In genomic region chr2:96254592-96254991, GRCh38 we compare ENCODE assay signal across 22 cellular contexts. TPM values are rescaled to one million over a fixed set of nuclear protein-coding genes. Genes with fewer than 3 reads are reported as not detected.
DNase-seq lines count a peak whose midpoint lies in the region; ATAC-seq and TF ChIP-seq lines count a peak whose summit lies in the region.
"Had no signal": no experiment of that assay in that cellular context is flagged by ENCODE, and none has a peak within 500 bp of the region (broad histone marks: within the 10 kb centered on the region; RNA-seq: fewer than 3 reads in every experiment).

No MANE protein-coding gene starts in this region.

- H3K4me1 ChIP-seq in BLaER1 treated with 17β-estradiol and CSF1 and Interleukin-3, amounts not matched to agents 10 nM and 100 nM = peaks cover 52 to 88% (median 72%) of the 10 kb centered on the region in 10 experiments
- H3K4me1 ChIP-seq in left ventricle myocardium inferior (peaks cover 100% of the 10 kb centered on the region), psoas muscle (peaks cover 97% of the 10 kb centered on the region)

- H3K9ac ChIP-seq in BLaER1 treated with 17β-estradiol and CSF1 and Interleukin-3, amounts not matched to agents 10 nM and 100 nM = peak overlapping the region in 8 of 11 experiments; percentile 6 to 46 (median 24); a peak in 8 of 22 replicates

- no peak overlapping the region for H3K4me3 ChIP-seq in BLaER1 treated with 17β-estradiol and CSF1 and Interleukin-3, amounts not matched to agents 10 nM and 100 nM
- H3K4me3 ChIP-seq in left ventricle myocardium inferior = peak overlapping the region; percentile 7
- no peak overlapping the region for H3K4me3 ChIP-seq in psoas muscle
- H3K4me3 ChIP-seq: ascending aorta, K562, tibial nerve had no signal

- DNase-seq in UCSD-AML1 (lab: John Stamatoyannopoulos, UW; ENCODE audit: unreplicated experiment) (peak; percentile 35), left ventricle myocardium inferior (peak; percentile 40), psoas muscle (peak in 1 of 2 donors; percentile 69), omental fat pad (ENCODE audit: low spot score) (no peak), islet precursor cell (no peak), GM19238 (ENCODE audit: insufficient read length, low spot score) (no peak)
- DNase-seq: activated CD4-positive, alpha-beta T cell treated with anti-CD3 and anti-CD28 coated beads, Interleukin-2, amount 50 U/mL, for 1 hour; activated CD8-positive, alpha-beta memory T cell treated with anti-CD3 and anti-CD28 coated beads, Interleukin-2, amount 50 U/mL, for 4 hours; cerebellar nuclear complex; DND-41; effector memory CD8-positive, alpha-beta T cell; NCI-H1694 treated with DMSO at 0.1 percent for 48 hours; NCI-H82; SIG-M5; stimulated activated CD4-positive, alpha-beta T cell treated with anti-CD3 and anti-CD28 coated beads, Interleukin-1b, Interleukin-23, amount 100 ng/mL, for 48 hours; stimulated activated naive CD8-positive, alpha-beta T cell treated with anti-CD3 and anti-CD28 coated beads, Interleukin-15, Interleukin-2, amounts not matched to agents 100 U/mL and 50 U/mL, for 24 hours; T-helper 1 cell had no signal

- 56 to 67% (median 62%) methylated on average over 11 of the region's 11 CpGs for WGBS in psoas muscle, 3 donors

- no peaks in the 10 kb centered on the region for H3K9me3 ChIP-seq in BLaER1 treated with 17β-estradiol and CSF1 and Interleukin-3, amounts not matched to agents 10 nM and 100 nM (replicated peaks in 1 of 11)
- H3K9me3 ChIP-seq in left ventricle myocardium inferior (replicated peaks) (no peaks in the 10 kb centered on the region), psoas muscle (no peaks in the 10 kb centered on the region)
- H3K9me3 ChIP-seq: ascending aorta, tibial nerve had no signal

- peak overlapping the region in 6 of 11 experiments; percentile 12 to 50 (median 33); a peak in 10 of 22 replicates for H3K27ac ChIP-seq in BLaER1 treated with 17β-estradiol and CSF1 and Interleukin-3, amounts not matched to agents 10 nM and 100 nM
- H3K27ac ChIP-seq in left ventricle myocardium inferior (replicated peaks) (peak overlapping the region; percentile 96), psoas muscle (peak overlapping the region; percentile 97)

- no peak for ATAC-seq in psoas muscle
- no peak for ATAC-seq in omental fat pad (ENCODE audit: low FRiP score)
- no peak for ATAC-seq in SK-N-SH treated with all-trans-retinoic acid at 6 μM for 48 hours
- ATAC-seq: effector memory CD8-positive, alpha-beta T cell; K562; stimulated activated naive CD8-positive, alpha-beta T cell treated with anti-CD3 and anti-CD28 coated beads, Interleukin-15, Interleukin-2, amounts not matched to agents 100 U/mL and 50 U/mL, for 24 hours had no signal

- TF ChIP-seq CTCF in left ventricle myocardium inferior (IDR thresholded peaks at IDR 0.05; ENCODE audit: borderline replicate concordance) (no peak), psoas muscle (IDR thresholded peaks at IDR 0.05) (no peak), omental fat pad (IDR thresholded peaks at IDR 0.05) (no peak)

- peak overlapping the region in 7 of 11 experiments; percentile 7 to 95 (median 88); a peak in 13 of 22 replicates for H3K4me2 ChIP-seq in BLaER1 treated with 17β-estradiol and CSF1 and Interleukin-3, amounts not matched to agents 10 nM and 100 nM

- H3K36me3 ChIP-seq in BLaER1 treated with 17β-estradiol and CSF1 and Interleukin-3, amounts not matched to agents 10 nM and 100 nM = peaks cover 75 to 87% (median 82%) of the 10 kb centered on the region in 11 experiments
- H3K36me3 ChIP-seq in left ventricle myocardium inferior (peaks cover 57% of the 10 kb centered on the region), psoas muscle (ENCODE audit: insufficient read depth in 1 of 2, low read depth in 1 of 2) (peaks cover 6 to 46% of the 10 kb centered on the region in 2 donors)

- H3K27me3 ChIP-seq in BLaER1 treated with 17β-estradiol and CSF1 and Interleukin-3, amounts not matched to agents 10 nM and 100 nM = no peaks in the 10 kb centered on the region
- H3K27me3 ChIP-seq in left ventricle myocardium inferior (ENCODE audit: low read depth) (no peaks in the 10 kb centered on the region), psoas muscle (ENCODE audit: insufficient read depth in 3 of 3, low read length in 2 of 3) (no peaks in the 10 kb centered on the region)
- H3K27me3 ChIP-seq: ascending aorta, tibial nerve had no signal

- peaks cover 0 to 58% (median 14%) of the 10 kb centered on the region in 11 experiments; a peak in 13 of 22 replicates for H4K20me1 ChIP-seq in BLaER1 treated with 17β-estradiol and CSF1 and Interleukin-3, amounts not matched to agents 10 nM and 100 nM

- intact Hi-C loops in left ventricle myocardium inferior (cut with micrococcal nuclease) (no loop called here), psoas muscle (cut with DNase I) (loop anchor here in 1 of 2 donors (5.0 kb wide), 1 partner anchor 42 kb away; no protein-coding TSS in a partner anchor)

TF ChIP-seq in SK-N-SH treated with all-trans-retinoic acid at 6 μM for 48 hours, 23 proteins besides CTCF, POLR2A, EP300 and RAD21:
- TF ChIP-seq, protein P1, sequence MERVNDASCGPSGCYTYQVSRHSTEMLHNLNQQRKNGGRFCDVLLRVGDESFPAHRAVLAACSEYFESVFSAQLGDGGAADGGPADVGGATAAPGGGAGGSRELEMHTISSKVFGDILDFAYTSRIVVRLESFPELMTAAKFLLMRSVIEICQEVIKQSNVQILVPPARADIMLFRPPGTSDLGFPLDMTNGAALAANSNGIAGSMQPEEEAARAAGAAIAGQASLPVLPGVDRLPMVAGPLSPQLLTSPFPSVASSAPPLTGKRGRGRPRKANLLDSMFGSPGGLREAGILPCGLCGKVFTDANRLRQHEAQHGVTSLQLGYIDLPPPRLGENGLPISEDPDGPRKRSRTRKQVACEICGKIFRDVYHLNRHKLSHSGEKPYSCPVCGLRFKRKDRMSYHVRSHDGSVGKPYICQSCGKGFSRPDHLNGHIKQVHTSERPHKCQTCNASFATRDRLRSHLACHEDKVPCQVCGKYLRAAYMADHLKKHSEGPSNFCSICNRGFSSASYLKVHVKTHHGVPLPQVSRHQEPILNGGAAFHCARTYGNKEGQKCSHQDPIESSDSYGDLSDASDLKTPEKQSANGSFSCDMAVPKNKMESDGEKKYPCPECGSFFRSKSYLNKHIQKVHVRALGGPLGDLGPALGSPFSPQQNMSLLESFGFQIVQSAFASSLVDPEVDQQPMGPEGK (CRISPR knock-in tag; IDR thresholded peaks at IDR 0.05; ENCODE audit: borderline replicate concordance) = no peak
- TF ChIP-seq ZFP3 (CRISPR knock-in tag; IDR thresholded peaks at IDR 0.05) (no peak), BACH2 (CRISPR knock-in tag; IDR thresholded peaks at IDR 0.05; ENCODE audit: borderline replicate concordance) (no peak), ZNF565 (CRISPR knock-in tag; conservative IDR thresholded peaks at IDR 0.05; ENCODE audit: low read depth) (no peak), ZNF70 (CRISPR knock-in tag; IDR thresholded peaks at IDR 0.05) (no peak), CSRNP3 (CRISPR knock-in tag; IDR thresholded peaks at IDR 0.05) (no peak)
- TF ChIP-seq, protein P2, sequence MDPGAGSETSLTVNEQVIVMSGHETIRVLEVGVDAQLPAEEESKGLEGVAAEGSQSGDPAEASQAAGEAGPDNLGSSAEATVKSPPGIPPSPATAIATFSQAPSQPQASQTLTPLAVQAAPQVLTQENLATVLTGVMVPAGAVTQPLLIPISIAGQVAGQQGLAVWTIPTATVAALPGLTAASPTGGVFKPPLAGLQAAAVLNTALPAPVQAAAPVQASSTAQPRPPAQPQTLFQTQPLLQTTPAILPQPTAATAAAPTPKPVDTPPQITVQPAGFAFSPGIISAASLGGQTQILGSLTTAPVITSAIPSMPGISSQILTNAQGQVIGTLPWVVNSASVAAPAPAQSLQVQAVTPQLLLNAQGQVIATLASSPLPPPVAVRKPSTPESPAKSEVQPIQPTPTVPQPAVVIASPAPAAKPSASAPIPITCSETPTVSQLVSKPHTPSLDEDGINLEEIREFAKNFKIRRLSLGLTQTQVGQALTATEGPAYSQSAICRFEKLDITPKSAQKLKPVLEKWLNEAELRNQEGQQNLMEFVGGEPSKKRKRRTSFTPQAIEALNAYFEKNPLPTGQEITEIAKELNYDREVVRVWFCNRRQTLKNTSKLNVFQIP (CRISPR knock-in tag; IDR thresholded peaks at IDR 0.05; ENCODE audit: borderline replicate concordance, low read depth) = no peak

RNA-seq across cellular contexts. Expression of gene TMEM127, which starts 11.2 kb away (rescaled TPM):
- 85.7 TPM for total RNA-seq in left ventricle myocardium inferior
- 10 to 100 TPM; 23.1 to 33.0 (median 28.3) TPM for total RNA-seq in psoas muscle
- 10 to 100 TPM; 18.1 to 39.9 (median 21.2) TPM for polyA plus RNA-seq in psoas muscle
- total RNA-seq in omental fat pad = 10 to 100 TPM; 34.5 to 52.1 (median 43.2) TPM

RNA-seq across cellular contexts. Expression of gene CIAO1, which starts 11.4 kb away (rescaled TPM):
- total RNA-seq in left ventricle myocardium inferior (68.6 TPM), psoas muscle (10 to 100 TPM; 44.0 to 61.0 (median 56.5) TPM), omental fat pad (100 to 1,000 TPM in 3 of 4 donors, 10 to 100 TPM in 1; 80.9 to 117 (median 105) TPM)
- polyA plus RNA-seq in psoas muscle = 10 to 100 TPM; 36.8 to 91.6 (median 80.5) TPM

RNA-seq across cellular contexts. Expression of gene STARD7, which starts 46.0 kb away (rescaled TPM):
- 174 TPM for total RNA-seq in left ventricle myocardium inferior
- total RNA-seq in psoas muscle = 100 to 1,000 TPM; 162 to 290 (median 231) TPM
- polyA plus RNA-seq in psoas muscle = 100 to 1,000 TPM; 111 to 472 (median 125) TPM
- 100 to 1,000 TPM; 116 to 149 (median 125) TPM for total RNA-seq in omental fat pad

RNA-seq across cellular contexts. Expression of gene SNRNP200, which starts 50.8 kb away (rescaled TPM):
- total RNA-seq in left ventricle myocardium inferior (54.8 TPM), psoas muscle (10 to 100 TPM; 61.1 to 83.1 (median 77.6) TPM), omental fat pad (10 to 100 TPM; 64.8 to 97.7 (median 84.3) TPM)
- 10 to 100 TPM; 47.6 to 73.7 (median 69.5) TPM for polyA plus RNA-seq in psoas muscle

Comparison
In these comparisons a context has a peak if more than half of its experiments do, and no peak if none do; other contexts are left out.
1. H3K27ac ChIP-seq: peak in every context shown above with its lines; median percentile 97 in psoas muscle; 96 in left ventricle myocardium inferior; 33 in BLaER1 treated with 17β-estradiol and CSF1 and Interleukin-3, amounts not matched to agents 10 nM and 100 nM.
2. DNase-seq: peak in UCSD-AML1 (single experiment) and left ventricle myocardium inferior (single experiment); none in omental fat pad (single experiment), islet precursor cell (single experiment) and GM19238 (single experiment).